ENCODE assay signal across 9 cellular contexts in the genomic region with DNA sequence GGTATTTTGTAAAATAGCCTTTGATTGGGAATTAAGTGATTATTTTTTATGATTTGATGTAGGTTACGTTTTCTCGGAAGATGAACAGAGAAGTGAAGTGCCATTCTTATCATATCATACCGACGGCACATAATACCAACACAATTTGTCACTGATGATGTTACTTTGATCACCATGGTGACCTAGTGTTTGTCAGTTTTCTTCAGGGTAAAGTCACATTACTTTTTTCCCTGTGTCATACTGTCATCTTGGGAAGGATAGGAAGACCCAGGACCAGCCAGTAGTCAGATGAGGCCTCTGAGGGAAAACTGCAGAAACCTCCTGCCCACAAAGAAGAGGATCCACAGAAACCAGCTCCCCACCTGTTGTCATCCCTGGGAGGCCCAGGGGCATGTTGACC. TPM values are rescaled to one million over a fixed set of nuclear protein-coding genes. Genes with fewer than 3 reads are reported as not detected.
"Had no signal": no experiment of that assay in that cellular context is flagged by ENCODE, and none has a peak within 500 bp of the region (broad histone marks: within the 10 kb centered on the region; RNA-seq: fewer than 3 reads in every experiment).

No MANE protein-coding gene starts in this region.

- H2AFZ ChIP-seq: GM23338 had no signal

- DNase-seq: H9, HCEC 1CT, KBM-7 had no signal

- H3K4me3 ChIP-seq: GM23338 had no signal

- FAIRE-seq: H1, H54, HepG2 had no signal

- H3K4me2 ChIP-seq: GM23338 had no signal

- H3K27ac ChIP-seq: HL-60 had no signal

- ATAC-seq: GM23338, HepG2 had no signal

RNA-seq across cellular contexts. Expression of gene MAGEC1, which starts 1.3 kb away (rescaled TPM):
- polyA plus RNA-seq: GM23338, H1, HepG2, IgD-negative memory B cell had no signal
